Comparison of ENCODE assay signal across 8 cellular contexts in genomic region chr20:39048000-39048696, GRCh38.
DNase-seq lines count a peak whose midpoint lies in the region; ATAC-seq and TF ChIP-seq lines count a peak whose summit lies in the region.

No MANE protein-coding gene starts in this region.

- H3K4me3 ChIP-seq in NB4 (ENCODE audit: low read depth, low read length) (no peak overlapping the region), right atrium auricular region (no peak overlapping the region), retinal pigment epithelial cell (ENCODE audit: low read length) (no peak overlapping the region)

- H3K9me3 ChIP-seq in right atrium auricular region = no peaks in the 10 kb centered on the region

- no peak overlapping the region for H3K27ac ChIP-seq in right atrium auricular region

- peaks cover 8% of the 10 kb centered on the region for H3K36me3 ChIP-seq in right atrium auricular region

- peak; percentile 98 for TF ChIP-seq CTCF in NB4 (IDR thresholded peaks at IDR 0.05; ENCODE audit: low read depth, low read length)
- peak; percentile 83 to 97 for TF ChIP-seq CTCF in right atrium auricular region (IDR thresholded peaks at IDR 0.05)
- TF ChIP-seq CTCF in retinal pigment epithelial cell (conservative IDR thresholded peaks at IDR 0.05; ENCODE audit: low read depth, low read length) = peak; percentile 100

- peaks cover 0 to 10% of the 10 kb centered on the region in 2 donors for H3K4me1 ChIP-seq in right atrium auricular region

- ATAC-seq in GM21367 (IDR thresholded peaks at IDR 0.05; ENCODE audit: unreplicated experiment) = peak; percentile 68
- ATAC-seq in HG02938 (IDR thresholded peaks at IDR 0.05; ENCODE audit: unreplicated experiment) = no peak

- H3K27me3 ChIP-seq in right atrium auricular region = no peaks in the 10 kb centered on the region

- no peak for TF ChIP-seq POLR2A in NB4 (IDR thresholded peaks at IDR 0.05; ENCODE audit: extremely low read depth, insufficient read length)

- DNase-seq in CMK (ENCODE audit: low read depth) = peak; percentile 52
- DNase-seq in NB4 (ENCODE audit: low read depth) = peak; percentile 78
- peak; percentile 42 to 72 (median 53) for DNase-seq in T-helper 2 cell
- peak; percentile 37 for DNase-seq in amniotic stem cell (lab: John Stamatoyannopoulos, UW)
- peak; percentile 81 for DNase-seq in right atrium auricular region (ENCODE audit: low spot score)
- peak; percentile 5 for DNase-seq in retinal pigment epithelial cell (ENCODE audit: low read depth)

Comparison
In these comparisons a context has a peak if more than half of its experiments do, and no peak if none do; other contexts are left out.
1. DNase-seq: peak in every context shown above with its lines; median percentile 81 in right atrium auricular region; 78 in NB4; 53 in T-helper 2 cell; 52 in CMK; 37 in amniotic stem cell; 5 in retinal pigment epithelial cell.